ENCODE assay signal across 8 cellular contexts in the genomic region with DNA sequence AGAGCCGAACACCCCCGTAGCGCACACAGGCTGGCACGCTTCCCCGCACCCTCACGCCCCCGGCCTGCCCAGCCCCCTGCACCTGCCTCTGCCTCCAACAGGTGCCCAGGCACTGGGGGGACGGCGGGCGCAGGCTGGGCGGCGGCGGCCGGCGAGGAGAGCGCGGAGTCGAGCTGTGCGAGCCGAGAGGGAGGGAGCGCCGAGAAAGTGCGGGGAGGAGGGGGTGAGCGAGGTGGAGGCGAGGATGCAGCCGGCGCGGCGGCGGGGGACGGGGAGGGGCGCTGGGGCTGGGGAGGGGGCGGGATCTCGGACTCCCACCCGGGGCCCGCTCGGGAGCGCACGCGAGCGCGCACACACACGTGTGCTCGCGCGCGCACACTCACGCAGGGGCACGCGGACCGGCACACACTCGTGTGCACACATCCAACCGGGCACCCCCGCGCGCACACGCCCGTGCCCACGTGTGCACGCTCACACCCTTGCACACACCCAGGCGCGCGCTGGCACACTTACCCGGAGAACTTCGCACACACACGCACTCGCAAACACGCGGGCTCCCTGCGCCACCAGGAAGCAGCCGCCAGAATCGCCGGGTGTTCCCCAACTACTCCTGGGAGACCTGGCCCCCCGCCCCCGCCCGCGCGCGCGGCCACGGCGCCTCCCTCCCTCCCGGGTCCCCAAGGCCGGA.
DNase-seq lines count a peak whose midpoint lies in the region; ATAC-seq and TF ChIP-seq lines count a peak whose summit lies in the region.

TSS of gene DOC2A (minus strand) at position 211 of the 688 bp plus-strand sequence. CDS start 805 bp downstream, outside the sequence.

- ATAC-seq in stimulated activated naive B cell treated with anti-CD40 and anti-IgM and Interleukin-4, amounts not matched to agents 10 μg/mL and 1 μg/mL and 100 μg/mL, for 72 hours (replicated peaks): peak; percentile 52 to 61

- no peaks in the 10 kb centered on the region for H3K9me3 Mint-ChIP-seq in stimulated activated naive B cell treated with anti-CD40 and anti-IgM and Interleukin-4, amounts not matched to agents 10 μg/mL and 1 μg/mL and 100 μg/mL, for 72 hours

- H4K20me1 ChIP-seq in DOHH2 (ENCODE audit: control insufficient read depth, insufficient read depth, low read depth, low read length): no peaks in the 10 kb centered on the region

- peak within 1 kb of the TSS; percentile 85 for H3K27ac Mint-ChIP-seq in stimulated activated naive B cell treated with anti-CD40 and anti-IgM and Interleukin-4, amounts not matched to agents 10 μg/mL and 1 μg/mL and 100 μg/mL, for 72 hours

- peak within 1 kb of the TSS; percentile 76 for H3K4me2 ChIP-seq in DOHH2 (ENCODE audit: low read length)

- TF ChIP-seq CTCF in DOHH2 (IDR thresholded peaks at IDR 0.05; ENCODE audit: low read depth, low read length, poor library complexity, severe bottlenecking): no peak

- H3K36me3 Mint-ChIP-seq in stimulated activated naive B cell treated with anti-CD40 and anti-IgM and Interleukin-4, amounts not matched to agents 10 μg/mL and 1 μg/mL and 100 μg/mL, for 72 hours: peaks cover 5 to 14% of the 10 kb centered on the region in 2 donors

- H3K27me3 ChIP-seq in DOHH2 (ENCODE audit: control insufficient read depth, low read length): peaks cover 31% of the 10 kb centered on the region

- H3K27me3 Mint-ChIP-seq in stimulated activated naive B cell treated with anti-CD40 and anti-IgM and Interleukin-4, amounts not matched to agents 10 μg/mL and 1 μg/mL and 100 μg/mL, for 72 hours: peaks cover 26 to 37% of the 10 kb centered on the region in 2 donors

- H3K4me1 ChIP-seq in DOHH2 (ENCODE audit: control insufficient read depth, low read length): peaks cover 26% of the 10 kb centered on the region

- no peaks in the 10 kb centered on the region for H3F3A ChIP-seq in DOHH2 (ENCODE audit: control insufficient read depth, insufficient read depth)

- no peaks in the 10 kb centered on the region for H3K9me2 ChIP-seq in DOHH2 (replicated peaks; ENCODE audit: control insufficient read depth, low read length)

- H3K9me3 ChIP-seq in DOHH2 (ENCODE audit: control insufficient read depth, insufficient read depth, low read length): no peaks in the 10 kb centered on the region

- DNase-seq in NCI-H1105 (lab: John Stamatoyannopoulos, UW) (peak; percentile 42), NCI-H1048 (lab: John Stamatoyannopoulos, UW) (no peak), SKM-1 treated with dmso at 0.1 percent for 144 hours (lab: John Stamatoyannopoulos, UW; ENCODE audit: unreplicated experiment) (no peak), NCI-H2029 treated with DMSO at 0.1 percent for 48 hours (lab: John Stamatoyannopoulos, UW) (no peak)
- DNase-seq in activated naive CD4-positive, alpha-beta T cell treated with Interleukin-2 at 50 U/mL for 16 hours: peak; percentile 41
- DNase-seq in stimulated activated naive B cell treated with anti-CD40 and anti-IgM and Interleukin-4, amounts not matched to agents 10 μg/mL and 1 μg/mL and 100 μg/mL, for 72 hours: no peak

- H3K79me2 ChIP-seq in DOHH2 (ENCODE audit: control insufficient read depth, low read length): no peaks in the 10 kb centered on the region

- peak within 1 kb of the TSS; percentile 83 to 90 for H3K4me3 Mint-ChIP-seq in stimulated activated naive B cell treated with anti-CD40 and anti-IgM and Interleukin-4, amounts not matched to agents 10 μg/mL and 1 μg/mL and 100 μg/mL, for 72 hours

- peak within 1 kb of the TSS; percentile 71 for H3K4me3 ChIP-seq in DOHH2 (ENCODE audit: low read length)
- H3K4me3 ChIP-seq in iPS-11a (ENCODE audit: low read depth, low read length): peak within 1 kb of the TSS; percentile 83

- H3K4me1 Mint-ChIP-seq in stimulated activated naive B cell treated with anti-CD40 and anti-IgM and Interleukin-4, amounts not matched to agents 10 μg/mL and 1 μg/mL and 100 μg/mL, for 72 hours: peaks cover 14 to 27% of the 10 kb centered on the region in 2 donors

- H3K27ac ChIP-seq in DOHH2 (ENCODE audit: low read depth, low read length): no peak within 1 kb of the TSS

- H3K36me3 ChIP-seq in DOHH2 (ENCODE audit: control insufficient read depth, low read length): peaks cover 2% of the 10 kb centered on the region

Comparison
In these comparisons a context has a peak if more than half of its experiments do, and no peak if none do; other contexts are left out.
1. DNase-seq: peak in NCI-H1105 (single experiment) and activated naive CD4-positive, alpha-beta T cell treated with Interleukin-2 at 50 U/mL for 16 hours (single experiment); none in stimulated activated naive B cell treated with anti-CD40 and anti-IgM and Interleukin-4, amounts not matched to agents 10 μg/mL and 1 μg/mL and 100 μg/mL, for 72 hours (single experiment), NCI-H1048 (single experiment), SKM-1 treated with dmso at 0.1 percent for 144 hours (single experiment) and NCI-H2029 treated with DMSO at 0.1 percent for 48 hours (single experiment).